In the genomic region with DNA sequence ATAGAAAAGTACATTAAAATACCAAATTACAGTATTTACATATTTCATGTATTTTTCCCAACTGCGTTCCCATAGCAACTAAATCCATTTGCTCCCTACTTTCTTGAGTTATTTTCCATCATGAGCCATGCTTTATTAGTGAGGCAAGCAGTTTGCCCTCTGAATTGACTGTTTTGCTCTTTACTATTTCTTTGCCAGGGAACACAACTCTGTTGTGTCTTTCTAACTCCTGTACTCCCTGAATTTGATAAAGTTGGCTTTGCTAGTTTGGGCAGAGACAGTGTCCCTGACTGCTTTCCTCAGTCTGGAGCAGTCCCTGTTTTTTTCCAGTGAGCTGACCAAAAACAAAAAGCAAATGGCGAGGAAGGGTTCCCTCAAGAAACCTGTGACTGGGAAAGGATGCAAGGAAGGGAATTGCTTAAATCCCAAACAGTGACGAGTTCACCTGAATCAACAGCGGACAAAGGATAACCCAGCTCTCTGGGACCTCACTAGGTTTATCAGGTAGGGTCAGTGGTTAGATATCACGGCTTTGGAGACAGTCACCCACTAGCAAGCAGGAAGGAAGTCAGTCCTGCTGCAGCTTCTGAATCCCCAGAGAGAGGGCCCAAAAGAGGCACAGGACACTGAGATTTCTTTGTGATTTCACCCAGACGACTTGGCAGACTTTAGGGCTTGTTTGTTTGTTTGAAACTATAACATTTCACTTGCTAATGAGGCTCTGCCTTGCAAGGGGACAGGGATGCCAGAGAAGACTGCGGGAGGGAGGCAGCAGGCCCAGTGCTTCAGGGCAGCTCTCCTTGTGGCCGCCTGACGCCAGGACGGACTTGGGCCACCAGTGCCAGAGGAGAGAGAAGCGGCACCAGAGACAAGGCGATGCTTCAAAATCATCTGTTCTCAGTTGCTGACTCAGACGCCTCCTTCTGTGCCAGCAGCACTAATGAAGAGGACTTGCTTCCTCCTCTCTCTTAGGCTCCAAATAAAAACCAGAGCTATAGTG, we compare ENCODE assay signal across 1 cellular context.
TF ChIP-seq lines count a peak whose summit lies in the region.

No MANE protein-coding gene starts in this region.

TF ChIP-seq in H1, 55 proteins besides CTCF, POLR2A, EP300 and RAD21:
- TF ChIP-seq ASH2L (IDR thresholded peaks at IDR 0.05; ENCODE audit: low read length) (peak; percentile 67), PHF8 (conservative IDR thresholded peaks at IDR 0.05; ENCODE audit: low read depth, low read length) (no peak), SP1 (IDR thresholded peaks at IDR 0.05; ENCODE audit: low read depth, low read length) (no peak)
